Comparison of ENCODE assay signal across 10 cellular contexts in genomic region chr7:79287976-79288375, GRCh38.
"Had no signal": no experiment of that assay in that cellular context is flagged by ENCODE, and none has a peak within 500 bp of the region (broad histone marks: within the 10 kb centered on the region; RNA-seq: fewer than 3 reads in every experiment).

No MANE protein-coding gene starts in this region.

- H3K4me3 ChIP-seq: esophagus muscularis mucosa, left ventricle myocardium inferior, skin epidermis had no signal

- H3K27ac ChIP-seq: esophagus muscularis mucosa, left ventricle myocardium inferior, parathyroid adenoma, skin epidermis had no signal

- H3K9ac ChIP-seq: parathyroid adenoma had no signal

- H3K79me2 ChIP-seq: parathyroid adenoma had no signal

- H3K9me3 ChIP-seq: esophagus muscularis mucosa, left ventricle myocardium inferior had no signal

- H3K36me3 ChIP-seq: esophagus muscularis mucosa, left ventricle myocardium inferior had no signal

- H3K4me1 ChIP-seq: left ventricle myocardium inferior, parathyroid adenoma had no signal

- DNase-seq: activated CD4-positive, alpha-beta T cell treated with anti-CD3 and anti-CD28 coated beads for 1 hour; activated CD4-positive, alpha-beta T cell treated with anti-CD3 and anti-CD28 coated beads, Interleukin-2, amount 50 U/mL, for 48 hours; activated CD8-positive, alpha-beta memory T cell treated with anti-CD3 and anti-CD28 coated beads, Interleukin-2, amount 10 ng/mL, durations not matched to agents 7 days and 5 days; activated effector memory CD4-positive, alpha-beta T cell treated with anti-CD3 and anti-CD28 coated beads, Interleukin-2, amount 50 U/mL, for 16 hours; activated T-cell treated with anti-CD3 and anti-CD28 coated beads, Interleukin-2, amount 50 U/mL, for 4 hours; glutamatergic neuron; left ventricle myocardium inferior had no signal

- H2AFZ ChIP-seq: parathyroid adenoma had no signal

- H3K27me3 ChIP-seq: esophagus muscularis mucosa had no signal

- ATAC-seq: activated CD8-positive, alpha-beta memory T cell treated with anti-CD3 and anti-CD28 coated beads, Interleukin-2, amount 10 ng/mL, durations not matched to agents 7 days and 5 days; activated T-cell treated with anti-CD3 and anti-CD28 coated beads, Interleukin-2, amount 50 U/mL, for 4 hours had no signal
